ENCODE assay signal across 16 cellular contexts in genomic region chr7:40815512-40815911, GRCh38.
DNase-seq lines count a peak whose midpoint lies in the region; ATAC-seq lines count a peak whose summit lies in the region.
"Had no signal": no experiment of that assay in that cellular context is flagged by ENCODE, and none has a peak within 500 bp of the region (broad histone marks: within the 10 kb centered on the region; RNA-seq: fewer than 3 reads in every experiment).

No MANE protein-coding gene starts in this region.

- ATAC-seq in HG03432 (IDR thresholded peaks at IDR 0.05; ENCODE audit: unreplicated experiment) (no peak), GM21526 (IDR thresholded peaks at IDR 0.05; ENCODE audit: low FRiP score, unreplicated experiment) (no peak)
- ATAC-seq: A549; activated naive CD8-positive, alpha-beta T cell treated with anti-CD3 and anti-CD28 coated beads, Interleukin-2, amount 50 U/mL, for 24 hours; activated T-cell treated with anti-CD3 and anti-CD28 coated beads, Interleukin-2, amount 50 U/mL, for 72 hours; stimulated activated naive B cell treated with anti-CD40 and anti-IgM and Interleukin-4, amounts not matched to agents 10 μg/mL and 1 μg/mL and 100 μg/mL, for 72 hours had no signal

- DNase-seq in AG08395 (ENCODE audit: low spot score) (peak; percentile 88), HS-5 (ENCODE audit: low read depth) (peak; percentile 56), astrocyte of the hippocampus (ENCODE audit: low read depth, low spot score) (peak; percentile 55), glomerular visceral epithelial cell (ENCODE audit: extremely low spot score) (peak; percentile 39), NCI-H1092 (lab: John Stamatoyannopoulos, UW) (no peak), NCI-H2029 treated with DMSO at 0.1 percent for 48 hours (lab: John Stamatoyannopoulos, UW) (no peak)
- DNase-seq: activated CD4-positive, alpha-beta T cell treated with anti-CD3 and anti-CD28 coated beads, Interleukin-2, amount 50 U/mL, for 48 hours; activated naive CD8-positive, alpha-beta T cell treated with anti-CD3 and anti-CD28 coated beads, Interleukin-2, amount 50 U/mL, for 24 hours; activated T-cell treated with anti-CD3 and anti-CD28 coated beads, Interleukin-2, amount 50 U/mL, for 72 hours; CD8-positive, alpha-beta memory T cell; NCI-H2029; NCI-H524; stimulated activated naive B cell treated with anti-CD40 and anti-IgM and Interleukin-4, amounts not matched to agents 10 μg/mL and 1 μg/mL and 100 μg/mL, for 72 hours had no signal

Comparison
In these comparisons a context has a peak if more than half of its experiments do, and no peak if none do; other contexts are left out.
1. DNase-seq: peak in AG08395 (single experiment), HS-5 (single experiment), astrocyte of the hippocampus (single experiment) and glomerular visceral epithelial cell (single experiment); none in NCI-H1092 (single experiment) and NCI-H2029 treated with DMSO at 0.1 percent for 48 hours (single experiment).